19 cellular contexts compared by ENCODE assay signal in genomic region chr16:54510619-54511018, GRCh38.
DNase-seq lines count a peak whose midpoint lies in the region; TF ChIP-seq lines count a peak whose summit lies in the region.
"Had no signal": no experiment of that assay in that cellular context is flagged by ENCODE, and none has a peak within 500 bp of the region (broad histone marks: within the 10 kb centered on the region; RNA-seq: fewer than 3 reads in every experiment).

No MANE protein-coding gene starts in this region.

- H3F3A ChIP-seq in neural cell (ENCODE audit: insufficient read depth, low read length, poor library complexity, severe bottlenecking) = no peaks in the 10 kb centered on the region

- TF ChIP-seq CTCF in 22Rv1 (IDR thresholded peaks at IDR 0.05) = no peak
- no peak for TF ChIP-seq CTCF in fibroblast of lung (conservative IDR thresholded peaks at IDR 0.05 in 1 of 2, IDR thresholded peaks at IDR 0.05 in 1 of 2; ENCODE audit: low read depth in 1 of 2, low read length in 2 of 2)
- no peak for TF ChIP-seq CTCF in neural cell (IDR thresholded peaks at IDR 0.05; ENCODE audit: poor library complexity, severe bottlenecking)

- no peak overlapping the region for H3K4me2 ChIP-seq in fibroblast of lung (ENCODE audit: extremely low read depth, insufficient read depth, low read length)
- H3K4me2 ChIP-seq in neural cell (ENCODE audit: low read length) = peak overlapping the region; percentile 27

- no peak for TF ChIP-seq RAD21 in neural cell (conservative IDR thresholded peaks at IDR 0.05)

- H3K27ac ChIP-seq in 22Rv1 (peak overlapping the region; percentile 72), SJSA1 (peak overlapping the region; percentile 65), fibroblast of lung (ENCODE audit: insufficient read depth, low read length) (no peak overlapping the region), neural cell (ENCODE audit: low read length) (peak overlapping the region; percentile 19)

- H3K4me3 ChIP-seq in SJSA1 = no peak overlapping the region
- H3K4me3 ChIP-seq in fibroblast of lung (replicated peaks in 1 of 4; ENCODE audit: control extremely low read depth in 1 of 4, insufficient read depth in 1 of 4, low read depth in 3 of 4, low read length in 4 of 4) = no peak overlapping the region
- H3K4me3 ChIP-seq in neural cell (ENCODE audit: low read length) = peak overlapping the region; percentile 9
- H3K4me3 ChIP-seq: MG63 had no signal

- DNase-seq in SJSA1 (ENCODE audit: low read depth in 1 of 2, low spot score in 2 of 2) = no peak
- peak; percentile 6 to 12 for DNase-seq in fibroblast of lung (ENCODE audit: low read depth in 2 of 2)
- DNase-seq in GDM1 (lab: John Stamatoyannopoulos, UW) = no peak
- DNase-seq in activated naive CD4-positive, alpha-beta T cell treated with anti-CD3 and anti-CD28 coated beads, Interleukin-2, amount 50 U/mL, for 16 hours = no peak
- no peak for DNase-seq in cerebellum (ENCODE audit: low spot score)
- DNase-seq in DMS114 treated with DMSO at 0.1 percent for 48 hours (lab: John Stamatoyannopoulos, UW; ENCODE audit: unreplicated experiment) = no peak
- DNase-seq: ACHN; Calu3; CD4-positive, alpha-beta T cell; DMS79 treated with DMSO at 0.1 percent for 48 hours; HFFc6; KBM-7; NCI-H1694 treated with DMSO at 0.1 percent for 48 hours; NCI-H345; NCI-H526 treated with DMSO at 0.1 percent for 48 hours; RPMI8226 had no signal

- no peaks in the 10 kb centered on the region for H3K79me2 ChIP-seq in fibroblast of lung (ENCODE audit: control insufficient read depth, insufficient read depth, low read length)
- no peaks in the 10 kb centered on the region for H3K79me2 ChIP-seq in neural cell (replicated peaks; ENCODE audit: insufficient read depth, low read length)

- H3K27me3 ChIP-seq in SJSA1 (replicated peaks) (no peaks in the 10 kb centered on the region), fibroblast of lung (ENCODE audit: control insufficient read depth, insufficient read depth, low read length) (no peaks in the 10 kb centered on the region), neural cell (ENCODE audit: insufficient read depth, low read depth, low read length) (no peaks in the 10 kb centered on the region)
- H3K27me3 ChIP-seq: MG63 had no signal

- peak; percentile 55 for TF ChIP-seq EP300 in neural cell (conservative IDR thresholded peaks at IDR 0.05; ENCODE audit: poor library complexity, severe bottlenecking)

- H3K36me3 ChIP-seq in SJSA1 (no peaks in the 10 kb centered on the region), fibroblast of lung (ENCODE audit: control insufficient read depth, insufficient read depth, low read length) (no peaks in the 10 kb centered on the region), neural cell (ENCODE audit: insufficient read depth, low read length) (no peaks in the 10 kb centered on the region)
- H3K36me3 ChIP-seq: MG63 had no signal

- H3K9me3 ChIP-seq in SJSA1 (replicated peaks) (no peaks in the 10 kb centered on the region), fibroblast of lung (ENCODE audit: control insufficient read depth, insufficient read depth, low read depth, low read length) (no peaks in the 10 kb centered on the region), neural cell (ENCODE audit: low read length) (no peaks in the 10 kb centered on the region)
- H3K9me3 ChIP-seq: MG63 had no signal

- no peak overlapping the region for H3K9ac ChIP-seq in fibroblast of lung (ENCODE audit: insufficient read depth, low read length)
- no peak overlapping the region for H3K9ac ChIP-seq in neural cell (ENCODE audit: low read length)

- H4K20me1 ChIP-seq in fibroblast of lung (ENCODE audit: control insufficient read depth, extremely low read depth, insufficient read depth, low read length) (no peaks in the 10 kb centered on the region), neural cell (ENCODE audit: insufficient read depth) (no peaks in the 10 kb centered on the region)

- no peaks in the 10 kb centered on the region for H3K9me2 ChIP-seq in neural cell (ENCODE audit: insufficient read depth, low read length)

- H3K4me1 ChIP-seq in SJSA1 (replicated peaks) = peaks cover 51% of the 10 kb centered on the region
- H3K4me1 ChIP-seq in fibroblast of lung (ENCODE audit: control insufficient read depth, extremely low read depth, insufficient read depth, low read length) = no peaks in the 10 kb centered on the region

- H2AFZ ChIP-seq in fibroblast of lung (ENCODE audit: low read length) = no peak overlapping the region
- H2AFZ ChIP-seq in neural cell (ENCODE audit: low read depth, low read length) = no peak overlapping the region

TF ChIP-seq in neural cell, 6 proteins besides CTCF, POLR2A, EP300 and RAD21:
- TF ChIP-seq MXI1 (conservative IDR thresholded peaks at IDR 0.05; ENCODE audit: poor library complexity, severe bottlenecking) (no peak), REST (IDR thresholded peaks at IDR 0.05; ENCODE audit: borderline replicate concordance) (no peak), EZH2 (IDR thresholded peaks at IDR 0.05; ENCODE audit: borderline replicate concordance, insufficient read depth, low read length, poor library complexity, severe bottlenecking) (no peak), POLR2AphosphoS5 (IDR thresholded peaks at IDR 0.05) (peak; percentile 24), SMC3 (conservative IDR thresholded peaks at IDR 0.05; ENCODE audit: poor library complexity) (no peak)

Comparison
In these comparisons a context has a peak if more than half of its experiments do, and no peak if none do; other contexts are left out.
1. DNase-seq: peak in fibroblast of lung (2 of 2); none in SJSA1 (0 of 2), GDM1 (single experiment), activated naive CD4-positive, alpha-beta T cell treated with anti-CD3 and anti-CD28 coated beads, Interleukin-2, amount 50 U/mL, for 16 hours (single experiment), cerebellum (single experiment) and DMS114 treated with DMSO at 0.1 percent for 48 hours (single experiment).